ENCODE assay signal across 10 cellular contexts in the genomic region with DNA sequence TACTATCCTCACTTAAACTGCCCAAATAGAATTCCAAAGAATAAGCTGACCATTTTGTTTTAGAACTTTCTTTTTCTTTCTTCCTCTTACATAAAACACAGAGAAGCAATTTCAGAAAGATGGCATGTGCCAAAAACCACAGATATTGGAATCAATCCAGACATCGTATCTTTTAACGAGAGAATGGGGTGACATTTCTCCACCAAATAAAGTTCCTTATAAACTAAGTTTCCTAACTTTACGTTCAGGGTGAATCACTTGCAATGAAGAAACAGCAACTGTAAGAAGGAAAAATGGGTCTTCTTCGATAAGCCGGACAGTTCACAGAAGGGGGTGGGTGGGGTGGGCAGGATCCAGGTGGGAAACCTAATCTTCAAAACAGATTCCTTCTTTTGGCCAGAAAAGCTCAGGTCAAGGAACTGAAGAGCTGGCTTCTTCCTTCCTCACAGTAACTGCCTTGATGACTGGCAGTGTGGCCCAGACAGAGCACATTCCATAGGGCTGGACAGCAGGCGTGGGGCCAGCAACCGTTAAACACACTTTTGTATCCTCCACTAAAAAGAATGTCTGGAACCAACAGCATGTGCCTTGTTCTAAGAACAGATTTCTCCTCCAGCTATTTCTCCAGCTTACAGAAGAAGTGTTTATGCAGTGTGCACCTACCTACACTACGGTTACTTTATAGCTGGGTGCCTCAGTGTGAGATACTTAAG. TPM values are rescaled to one million over a fixed set of nuclear protein-coding genes. Genes with fewer than 3 reads are reported as not detected.
A peak's percentile ranks its signal among the peaks of the same experiment; 100 is the strongest.
DNase-seq lines count a peak whose midpoint lies in the region; ATAC-seq and TF ChIP-seq lines count a peak whose summit lies in the region.
"Had no signal": no experiment of that assay in that cellular context is flagged by ENCODE, and none has a peak within 500 bp of the region (broad histone marks: within the 10 kb centered on the region; RNA-seq: fewer than 3 reads in every experiment).

No MANE protein-coding gene starts in this region.

- H4K20me1 ChIP-seq in hepatocyte (ENCODE audit: insufficient read depth, poor library complexity, severe bottlenecking) = peaks cover 5% of the 10 kb centered on the region

- H3K27me3 ChIP-seq in brain microvascular endothelial cell (replicated peaks) (no peaks in the 10 kb centered on the region), hepatocyte (no peaks in the 10 kb centered on the region), stomach smooth muscle (ENCODE audit: control insufficient read depth in 1 of 2, insufficient read depth in 2 of 2, low read length in 2 of 2) (no peaks in the 10 kb centered on the region)

- in situ Hi-C loops in brain microvascular endothelial cell (cut with HindIII; ENCODE audit: low pct_ligation_motif_present, low sequenced_read_pairs) = no loop called here

- CTCF ChIA-PET in activated naive CD4-positive, alpha-beta T cell treated with anti-CD3 and anti-CD28 coated beads for 36 hours (lab: Charles Lee) = no interaction called here

- 43% methylated on average over 8 of the region's 8 CpGs for WGBS in hepatocyte (ENCODE audit: low lambda C conversion rate, missing lambda C conversion rate)

- H3K9me3 Mint-ChIP-seq in HFFc6 = no peaks in the 10 kb centered on the region
- no peaks in the 10 kb centered on the region for H3K9me3 Mint-ChIP-seq in activated naive CD4-positive, alpha-beta T cell treated with anti-CD3 and anti-CD28 coated beads for 36 hours

- H3K27me3 Mint-ChIP-seq in HFFc6 (ENCODE audit: insufficient read depth) = no peaks in the 10 kb centered on the region; the same call in none of the 2 replicates
- H3K27me3 Mint-ChIP-seq in activated naive CD4-positive, alpha-beta T cell treated with anti-CD3 and anti-CD28 coated beads for 36 hours (ENCODE audit: low read depth) = no peaks in the 10 kb centered on the region

- H3K4me1 ChIP-seq in hepatocyte (ENCODE audit: insufficient read depth) (peaks cover 37% of the 10 kb centered on the region), stomach smooth muscle (ENCODE audit: control insufficient read depth, insufficient read depth, low read length) (peaks cover 36% of the 10 kb centered on the region)

- peak overlapping the region; percentile 81 for H3K4me3 Mint-ChIP-seq in HFFc6
- no peak overlapping the region for H3K4me3 Mint-ChIP-seq in activated naive CD4-positive, alpha-beta T cell treated with anti-CD3 and anti-CD28 coated beads for 36 hours

- DNase-seq in HFFc6 = peak; percentile 84
- DNase-seq in brain microvascular endothelial cell = peak; percentile 88
- peak; percentile 58 for DNase-seq in hepatocyte (ENCODE audit: low spot score)
- DNase-seq in activated naive CD4-positive, alpha-beta T cell treated with anti-CD3 and anti-CD28 coated beads for 36 hours = no peak
- DNase-seq in NCI-H82 treated with DMSO at 0.1 percent for 48 hours (lab: John Stamatoyannopoulos, UW; ENCODE audit: unreplicated experiment) = no peak
- no peak for DNase-seq in stimulated activated CD4-positive, alpha-beta T cell treated with anti-CD3 and anti-CD28 coated beads, Interleukin-4, amount 100 ng/mL, for 4 hours
- DNase-seq: NCI-H1105 treated with DMSO at 0.1 percent for 48 hours had no signal

- H3K36me3 ChIP-seq in brain microvascular endothelial cell (replicated peaks) = peaks cover 11% of the 10 kb centered on the region
- H3K36me3 ChIP-seq in hepatocyte (replicated peaks; ENCODE audit: insufficient read depth, low read depth) = no peaks in the 10 kb centered on the region
- H3K36me3 ChIP-seq in stomach smooth muscle (ENCODE audit: control insufficient read depth in 2 of 2, insufficient read depth in 2 of 2, low read length in 2 of 2) = no peaks in the 10 kb centered on the region

- peaks cover 88% of the 10 kb centered on the region for H3K79me2 ChIP-seq in hepatocyte

- ATAC-seq in HG02852 (IDR thresholded peaks at IDR 0.05; ENCODE audit: unreplicated experiment) = no peak
- ATAC-seq: activated CD4-positive, CD25-positive, alpha-beta regulatory T cell treated with anti-CD3 and anti-CD28 coated beads, Interleukin-2, amount 50 U/mL, for 24 hours had no signal

- H3K36me3 Mint-ChIP-seq in HFFc6 (ENCODE audit: low read depth) = peaks cover 44% of the 10 kb centered on the region
- peaks cover 4% of the 10 kb centered on the region for H3K36me3 Mint-ChIP-seq in activated naive CD4-positive, alpha-beta T cell treated with anti-CD3 and anti-CD28 coated beads for 36 hours (ENCODE audit: low read depth)

- no peaks in the 10 kb centered on the region for H3K9me2 ChIP-seq in hepatocyte (replicated peaks; ENCODE audit: insufficient read depth)

- no peak overlapping the region for H3K4me3 ChIP-seq in brain microvascular endothelial cell (ENCODE audit: low read depth, low read length)
- no peak overlapping the region for H3K4me3 ChIP-seq in hepatocyte
- peak overlapping the region in 1 of 2 donors; percentile 47 for H3K4me3 ChIP-seq in stomach smooth muscle (ENCODE audit: low read length in 2 of 2)

- H3K4me1 Mint-ChIP-seq in HFFc6 (ENCODE audit: low read depth) = peaks cover 65% of the 10 kb centered on the region
- H3K4me1 Mint-ChIP-seq in activated naive CD4-positive, alpha-beta T cell treated with anti-CD3 and anti-CD28 coated beads for 36 hours (ENCODE audit: low read depth) = peaks cover 22% of the 10 kb centered on the region

- peak overlapping the region; percentile 87 for H3K27ac Mint-ChIP-seq in HFFc6
- H3K27ac Mint-ChIP-seq in activated naive CD4-positive, alpha-beta T cell treated with anti-CD3 and anti-CD28 coated beads for 36 hours = no peak overlapping the region

- TF ChIP-seq CTCF in HFFc6 (IDR thresholded peaks at IDR 0.05) (no peak), brain microvascular endothelial cell (IDR thresholded peaks at IDR 0.05; ENCODE audit: low read depth, low read length, missing control alignments) (no peak), hepatocyte (IDR thresholded peaks at IDR 0.05; ENCODE audit: poor library complexity) (no peak)

- peak overlapping the region in 1 of 2 donors; percentile 36 for H3K9ac ChIP-seq in stomach smooth muscle (ENCODE audit: low read length in 2 of 2)

- H3K9me3 ChIP-seq in hepatocyte (ENCODE audit: low read depth) (no peaks in the 10 kb centered on the region), stomach smooth muscle (ENCODE audit: control insufficient read depth in 2 of 2, low read length in 2 of 2) (no peaks in the 10 kb centered on the region)

- peak overlapping the region; percentile 83 for H3K27ac ChIP-seq in brain microvascular endothelial cell
- peak overlapping the region; percentile 33 for H3K27ac ChIP-seq in hepatocyte
- H3K27ac ChIP-seq in stomach smooth muscle (ENCODE audit: low read length) = peak overlapping the region; percentile 24

- intact Hi-C loops in activated naive CD4-positive, alpha-beta T cell treated with anti-CD3 and anti-CD28 coated beads for 36 hours (cut with micrococcal nuclease) = no loop called here

- H3K4me2 ChIP-seq in hepatocyte = peak overlapping the region; percentile 14

- no peak overlapping the region for H2AFZ ChIP-seq in hepatocyte

RNA-seq across cellular contexts. Expression of gene CREB3L2, which starts 31.5 kb away (rescaled TPM):
- total RNA-seq in HFFc6 (2021; fragmentation: NEBNext Ultra II Directional; extraction: Animal tissue kit (Norgen Biotek cat#: 25700)) = 100 to 1,000 TPM; 112 to 139 (median 123) TPM
- total RNA-seq in hepatocyte = 33.9 and 38.3 TPM in 2 replicates
- polyA plus RNA-seq in hepatocyte = 34.4 and 37.6 TPM in 2 replicates
- total RNA-seq in activated naive CD4-positive, alpha-beta T cell treated with anti-CD3 and anti-CD28 coated beads for 36 hours = 10 to 100 TPM; 14.1 to 15.7 TPM

Comparison
In these comparisons a context has a peak if more than half of its experiments do, and no peak if none do; other contexts are left out.
1. DNase-seq: peak in HFFc6 (single experiment), brain microvascular endothelial cell (single experiment) and hepatocyte (single experiment); none in activated naive CD4-positive, alpha-beta T cell treated with anti-CD3 and anti-CD28 coated beads for 36 hours (single experiment), NCI-H82 treated with DMSO at 0.1 percent for 48 hours (single experiment) and stimulated activated CD4-positive, alpha-beta T cell treated with anti-CD3 and anti-CD28 coated beads, Interleukin-4, amount 100 ng/mL, for 4 hours (0 of 2).
2. H3K27ac ChIP-seq: peak in every context shown above with its lines; median percentile 83 in brain microvascular endothelial cell; 33 in hepatocyte; 24 in stomach smooth muscle.